Comparison of ENCODE assay signal across 16 cellular contexts in genomic region chr17:82559779-82560642, GRCh38. TPM values are rescaled to one million over a fixed set of nuclear protein-coding genes. Genes with fewer than 3 reads are reported as not detected.
DNase-seq lines count a peak whose midpoint lies in the region; ATAC-seq and TF ChIP-seq lines count a peak whose summit lies in the region.
"Had no signal": no experiment of that assay in that cellular context is flagged by ENCODE, and none has a peak within 500 bp of the region (broad histone marks: within the 10 kb centered on the region; RNA-seq: fewer than 3 reads in every experiment).

No MANE protein-coding gene starts in this region.

- H3K27ac ChIP-seq in VCaP (peak overlapping the region; percentile 97), lower lobe of right lung (no peak overlapping the region)
- H3K27ac ChIP-seq: right atrium auricular region had no signal

- H3K36me3 Mint-ChIP-seq in activated T-cell treated with anti-CD3 and anti-CD28 coated beads, Interleukin-2, amount 50 U/mL, for 72 hours (ENCODE audit: insufficient read depth in 2 of 2), result peaks cover 0 to 1% of the 10 kb centered on the region in 2 donors
- peaks cover 9 to 13% of the 10 kb centered on the region in 2 donors for H3K36me3 Mint-ChIP-seq in stimulated activated naive B cell treated with anti-CD40 and anti-IgM and Interleukin-4, amounts not matched to agents 10 μg/mL and 1 μg/mL and 100 μg/mL, for 72 hours

- ATAC-seq in activated T-cell treated with anti-CD3 and anti-CD28 coated beads, Interleukin-2, amount 50 U/mL, for 72 hours (replicated peaks in 1 of 2), result no peak
- ATAC-seq in lower lobe of right lung, result no peak
- ATAC-seq in stimulated activated naive B cell treated with anti-CD40 and anti-IgM and Interleukin-4, amounts not matched to agents 10 μg/mL and 1 μg/mL and 100 μg/mL, for 72 hours (replicated peaks), result no peak

- peak overlapping the region; percentile 40 for H3K27ac Mint-ChIP-seq in activated T-cell treated with anti-CD3 and anti-CD28 coated beads, Interleukin-2, amount 50 U/mL, for 72 hours
- no peak overlapping the region for H3K27ac Mint-ChIP-seq in stimulated activated naive B cell treated with anti-CD40 and anti-IgM and Interleukin-4, amounts not matched to agents 10 μg/mL and 1 μg/mL and 100 μg/mL, for 72 hours

- H3K4me1 Mint-ChIP-seq in activated T-cell treated with anti-CD3 and anti-CD28 coated beads, Interleukin-2, amount 50 U/mL, for 72 hours (ENCODE audit: low read depth), result peaks cover 28% of the 10 kb centered on the region
- peaks cover 18 to 34% of the 10 kb centered on the region in 2 donors for H3K4me1 Mint-ChIP-seq in stimulated activated naive B cell treated with anti-CD40 and anti-IgM and Interleukin-4, amounts not matched to agents 10 μg/mL and 1 μg/mL and 100 μg/mL, for 72 hours

- no peak for DNase-seq in activated T-cell treated with anti-CD3 and anti-CD28 coated beads, Interleukin-2, amount 50 U/mL, for 72 hours
- DNase-seq in activated T-cell treated with anti-CD3 and anti-CD28 coated beads, Interleukin-2, amount 50 U/mL, for 48 hours, result no peak
- DNase-seq in lower lobe of right lung, result peak; percentile 21
- DNase-seq in superior temporal gyrus (ENCODE audit: extremely low spot score), result peak; percentile 43
- no peak for DNase-seq in stimulated activated naive B cell treated with anti-CD40 and anti-IgM and Interleukin-4, amounts not matched to agents 10 μg/mL and 1 μg/mL and 100 μg/mL, for 72 hours
- DNase-seq in DMS153 (lab: John Stamatoyannopoulos, UW), result no peak
- DNase-seq in LoVo (ENCODE audit: low spot score), result no peak
- DNase-seq: activated naive CD4-positive, alpha-beta T cell; Calu3; cortex of kidney; NCI-H446; SIG-M5 had no signal

- peaks cover 9% of the 10 kb centered on the region for H3K36me3 ChIP-seq in lower lobe of right lung

- H3K27me3 ChIP-seq in lower lobe of right lung (ENCODE audit: low read depth), result no peaks in the 10 kb centered on the region
- H3K27me3 ChIP-seq: right atrium auricular region had no signal

- intact Hi-C loops in lower lobe of right lung (cut with DNase I), result no loop called here

- TF ChIP-seq CTCF in VCaP (conservative IDR thresholded peaks at IDR 0.05) (no peak), lower lobe of right lung (IDR thresholded peaks at IDR 0.05) (no peak)

- H3K9me3 ChIP-seq in lower lobe of right lung, result no peaks in the 10 kb centered on the region
- H3K9me3 ChIP-seq: HAP-1, right atrium auricular region had no signal

- no peaks in the 10 kb centered on the region for H3K27me3 Mint-ChIP-seq in activated T-cell treated with anti-CD3 and anti-CD28 coated beads, Interleukin-2, amount 50 U/mL, for 72 hours (ENCODE audit: low read depth)
- no peaks in the 10 kb centered on the region for H3K27me3 Mint-ChIP-seq in stimulated activated naive B cell treated with anti-CD40 and anti-IgM and Interleukin-4, amounts not matched to agents 10 μg/mL and 1 μg/mL and 100 μg/mL, for 72 hours

- H3K4me3 ChIP-seq in lower lobe of right lung, result no peak overlapping the region
- H3K4me3 ChIP-seq: HAP-1, right atrium auricular region had no signal

- peaks cover 29% of the 10 kb centered on the region for H3K4me1 ChIP-seq in lower lobe of right lung
- H3K4me1 ChIP-seq: HAP-1 had no signal

- no peak overlapping the region for H3K4me3 Mint-ChIP-seq in activated T-cell treated with anti-CD3 and anti-CD28 coated beads, Interleukin-2, amount 50 U/mL, for 72 hours
- no peak overlapping the region for H3K4me3 Mint-ChIP-seq in stimulated activated naive B cell treated with anti-CD40 and anti-IgM and Interleukin-4, amounts not matched to agents 10 μg/mL and 1 μg/mL and 100 μg/mL, for 72 hours
- H3K4me3 Mint-ChIP-seq: T-helper 2 cell treated with Interferon-gamma antibody and Interleukin-4, amounts not matched to agents 5 μg/mL and 100 μg/mL, for 36 hours had no signal

- no peaks in the 10 kb centered on the region for H3K9me3 Mint-ChIP-seq in activated T-cell treated with anti-CD3 and anti-CD28 coated beads, Interleukin-2, amount 50 U/mL, for 72 hours
- H3K9me3 Mint-ChIP-seq in stimulated activated naive B cell treated with anti-CD40 and anti-IgM and Interleukin-4, amounts not matched to agents 10 μg/mL and 1 μg/mL and 100 μg/mL, for 72 hours, result no peaks in the 10 kb centered on the region
- H3K9me3 Mint-ChIP-seq: T-helper 2 cell treated with Interferon-gamma antibody and Interleukin-4, amounts not matched to agents 5 μg/mL and 100 μg/mL, for 36 hours had no signal

RNA-seq across cellular contexts. Expression of gene FOXK2, which starts 40.5 kb away (rescaled TPM):
- total RNA-seq in activated T-cell treated with anti-CD3 and anti-CD28 coated beads, Interleukin-2, amount 50 U/mL, for 72 hours, result 10 to 100 TPM; 59.9 to 61.0 TPM
- total RNA-seq in lower lobe of right lung, result 60.1 TPM

Comparison
In these comparisons a context has a peak if more than half of its experiments do, and no peak if none do; other contexts are left out.
1. DNase-seq: peak in lower lobe of right lung (single experiment) and superior temporal gyrus (single experiment); none in activated T-cell treated with anti-CD3 and anti-CD28 coated beads, Interleukin-2, amount 50 U/mL, for 72 hours (0 of 2), activated T-cell treated with anti-CD3 and anti-CD28 coated beads, Interleukin-2, amount 50 U/mL, for 48 hours (0 of 2), stimulated activated naive B cell treated with anti-CD40 and anti-IgM and Interleukin-4, amounts not matched to agents 10 μg/mL and 1 μg/mL and 100 μg/mL, for 72 hours (single experiment), DMS153 (single experiment) and LoVo (single experiment).